ENCODE assay signal across 9 cellular contexts in the genomic region with DNA sequence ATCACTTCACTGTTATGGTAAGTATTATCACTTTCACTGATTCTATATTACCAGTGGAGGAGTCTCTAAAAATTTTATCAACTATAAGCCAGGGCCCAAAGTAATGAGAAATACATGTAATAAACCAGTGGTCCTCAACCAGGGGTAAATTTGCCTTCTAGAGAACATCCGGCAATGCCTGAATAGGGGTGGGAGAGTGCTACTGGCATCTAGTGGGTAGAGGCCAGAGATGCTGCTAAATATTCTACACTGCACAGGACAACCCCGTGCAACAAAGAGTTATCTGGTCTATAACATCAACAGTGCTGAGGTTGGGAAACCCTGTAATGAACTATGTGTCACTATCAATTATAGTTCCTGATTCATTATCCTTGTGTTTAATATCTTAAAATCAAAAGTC. TPM values are rescaled to one million over a fixed set of nuclear protein-coding genes. Genes with fewer than 3 reads are reported as not detected.
DNase-seq lines count a peak whose midpoint lies in the region; ATAC-seq and TF ChIP-seq lines count a peak whose summit lies in the region.
"Had no signal": no experiment of that assay in that cellular context is flagged by ENCODE, and none has a peak within 500 bp of the region (broad histone marks: within the 10 kb centered on the region; RNA-seq: fewer than 3 reads in every experiment).

No MANE protein-coding gene starts in this region.

- no peaks in the 10 kb centered on the region for H3K9me2 ChIP-seq in Loucy (replicated peaks; ENCODE audit: low read depth, low read length)

- peaks cover 64% of the 10 kb centered on the region for H3K79me2 ChIP-seq in Loucy (ENCODE audit: insufficient read depth, low read length)

- no peaks in the 10 kb centered on the region for H3K9me3 Mint-ChIP-seq in activated CD4-positive, alpha-beta T cell treated with anti-CD3 and anti-CD28 coated beads, Interleukin-2, amount 10 ng/mL, durations not matched to agents 7 days and 5 days
- H3K9me3 Mint-ChIP-seq in central memory CD8-positive, alpha-beta T cell: no peaks in the 10 kb centered on the region
- no peaks in the 10 kb centered on the region for H3K9me3 Mint-ChIP-seq in stimulated activated naive CD8-positive, alpha-beta T cell treated with anti-CD3 and anti-CD28 coated beads, Interleukin-15, Interleukin-2, amounts not matched to agents 100 ng/mL and 50 ng/mL, for 24 hours

- DNase-seq in activated CD4-positive, alpha-beta T cell treated with anti-CD3 and anti-CD28 coated beads, Interleukin-2, amount 10 ng/mL, durations not matched to agents 7 days and 5 days: peak; percentile 25
- no peak for DNase-seq in activated CD4-positive, alpha-beta T cell treated with anti-CD3 and anti-CD28 coated beads for 48 hours
- DNase-seq in central memory CD8-positive, alpha-beta T cell (ENCODE audit: low spot score in 2 of 2): no peak
- DNase-seq: NCI-H2171 treated with DMSO at 0.1 percent for 48 hours had no signal

- peak overlapping the region; percentile 88 for H3K4me3 Mint-ChIP-seq in activated CD4-positive, alpha-beta T cell treated with anti-CD3 and anti-CD28 coated beads, Interleukin-2, amount 10 ng/mL, durations not matched to agents 7 days and 5 days
- H3K4me3 Mint-ChIP-seq in central memory CD8-positive, alpha-beta T cell: peak overlapping the region; percentile 87
- peak overlapping the region; percentile 88 for H3K4me3 Mint-ChIP-seq in stimulated activated naive CD8-positive, alpha-beta T cell treated with anti-CD3 and anti-CD28 coated beads, Interleukin-15, Interleukin-2, amounts not matched to agents 100 ng/mL and 50 ng/mL, for 24 hours

- no peaks in the 10 kb centered on the region for H3K36me3 ChIP-seq in Loucy (ENCODE audit: insufficient read depth, low read length)

- peaks cover 27% of the 10 kb centered on the region for H3K36me3 Mint-ChIP-seq in activated CD4-positive, alpha-beta T cell treated with anti-CD3 and anti-CD28 coated beads, Interleukin-2, amount 10 ng/mL, durations not matched to agents 7 days and 5 days (ENCODE audit: low read depth)
- peaks cover 29% of the 10 kb centered on the region for H3K36me3 Mint-ChIP-seq in central memory CD8-positive, alpha-beta T cell (ENCODE audit: insufficient read depth)
- peaks cover 13% of the 10 kb centered on the region for H3K36me3 Mint-ChIP-seq in stimulated activated naive CD8-positive, alpha-beta T cell treated with anti-CD3 and anti-CD28 coated beads, Interleukin-15, Interleukin-2, amounts not matched to agents 100 ng/mL and 50 ng/mL, for 24 hours (ENCODE audit: low read depth)

- 0 out of 2 replicates have a peak, but pooled peaks cover 2% of the 10 kb centered on the region for H3F3A ChIP-seq in Loucy (ENCODE audit: low read depth)

- H3K4me2 ChIP-seq in Loucy (ENCODE audit: low read depth, low read length, poor library complexity, severe bottlenecking): peak overlapping the region; percentile 80

- peak; percentile 68 for TF ChIP-seq CTCF in Loucy (conservative IDR thresholded peaks at IDR 0.05; ENCODE audit: low read length)

- H3K27ac Mint-ChIP-seq in activated CD4-positive, alpha-beta T cell treated with anti-CD3 and anti-CD28 coated beads, Interleukin-2, amount 10 ng/mL, durations not matched to agents 7 days and 5 days: peak overlapping the region; percentile 89
- H3K27ac Mint-ChIP-seq in central memory CD8-positive, alpha-beta T cell (ENCODE audit: low read depth): peak overlapping the region; percentile 97
- peak overlapping the region; percentile 94 for H3K27ac Mint-ChIP-seq in stimulated activated naive CD8-positive, alpha-beta T cell treated with anti-CD3 and anti-CD28 coated beads, Interleukin-15, Interleukin-2, amounts not matched to agents 100 ng/mL and 50 ng/mL, for 24 hours

- POLR2A ChIA-PET in activated CD4-positive, alpha-beta T cell treated with anti-CD3 and anti-CD28 coated beads, Interleukin-2, amount 10 ng/mL, durations not matched to agents 7 days and 5 days (lab: Charles Lee): no interaction called here

- no peak overlapping the region for H2AFZ ChIP-seq in Loucy (ENCODE audit: low read length)

- H3K4me3 ChIP-seq in Loucy (ENCODE audit: low read length, poor library complexity, severe bottlenecking): peak overlapping the region; percentile 80

- H3K27me3 ChIP-seq in Loucy (ENCODE audit: insufficient read depth, low read length, poor library complexity, severe bottlenecking): no peaks in the 10 kb centered on the region

- peaks cover 75% of the 10 kb centered on the region for H3K4me1 ChIP-seq in Loucy (ENCODE audit: insufficient read depth, low read length, poor library complexity, severe bottlenecking)

- H4K20me1 ChIP-seq in Loucy (ENCODE audit: insufficient read depth, low read length, poor library complexity, severe bottlenecking): peaks cover 7% of the 10 kb centered on the region

- peak overlapping the region; percentile 82 for H3K9ac ChIP-seq in Loucy (ENCODE audit: low read depth, low read length, poor library complexity, severe bottlenecking)

- CTCF ChIA-PET in activated CD4-positive, alpha-beta T cell treated with anti-CD3 and anti-CD28 coated beads, Interleukin-2, amount 10 ng/mL, durations not matched to agents 7 days and 5 days (lab: Charles Lee): no interaction called here

- peaks cover 73% of the 10 kb centered on the region for H3K4me1 Mint-ChIP-seq in activated CD4-positive, alpha-beta T cell treated with anti-CD3 and anti-CD28 coated beads, Interleukin-2, amount 10 ng/mL, durations not matched to agents 7 days and 5 days
- H3K4me1 Mint-ChIP-seq in central memory CD8-positive, alpha-beta T cell: peaks cover 81% of the 10 kb centered on the region
- peaks cover 74% of the 10 kb centered on the region for H3K4me1 Mint-ChIP-seq in stimulated activated naive CD8-positive, alpha-beta T cell treated with anti-CD3 and anti-CD28 coated beads, Interleukin-15, Interleukin-2, amounts not matched to agents 100 ng/mL and 50 ng/mL, for 24 hours (ENCODE audit: low read depth)

- H3K27me3 Mint-ChIP-seq in activated CD4-positive, alpha-beta T cell treated with anti-CD3 and anti-CD28 coated beads, Interleukin-2, amount 10 ng/mL, durations not matched to agents 7 days and 5 days: no peaks in the 10 kb centered on the region
- H3K27me3 Mint-ChIP-seq in central memory CD8-positive, alpha-beta T cell: no peaks in the 10 kb centered on the region
- no peaks in the 10 kb centered on the region for H3K27me3 Mint-ChIP-seq in stimulated activated naive CD8-positive, alpha-beta T cell treated with anti-CD3 and anti-CD28 coated beads, Interleukin-15, Interleukin-2, amounts not matched to agents 100 ng/mL and 50 ng/mL, for 24 hours

- ATAC-seq in central memory CD8-positive, alpha-beta T cell (replicated peaks; ENCODE audit: extremely low read depth, poor library complexity, severe bottlenecking): peak; percentile 9
- ATAC-seq in GM21423 (IDR thresholded peaks at IDR 0.05; ENCODE audit: unreplicated experiment) (no peak), HG03520 (IDR thresholded peaks at IDR 0.05; ENCODE audit: unreplicated experiment) (no peak), GM19324 (IDR thresholded peaks at IDR 0.05; ENCODE audit: low FRiP score, unreplicated experiment) (no peak)

- H3K9me3 ChIP-seq in Loucy (ENCODE audit: insufficient read depth, low read depth, low read length): no peaks in the 10 kb centered on the region

RNA-seq across cellular contexts. Expression of a gene that starts 2.2 kb away (rescaled TPM):
- 10 to 100 TPM; 18.2 to 23.6 TPM for total RNA-seq in activated CD4-positive, alpha-beta T cell treated with anti-CD3 and anti-CD28 coated beads, Interleukin-2, amount 10 ng/mL, durations not matched to agents 7 days and 5 days

RNA-seq across cellular contexts. Expression of a gene that starts 16.2 kb away (rescaled TPM):
- 10 to 100 TPM; 10.9 to 12.8 TPM for total RNA-seq in activated CD4-positive, alpha-beta T cell treated with anti-CD3 and anti-CD28 coated beads, Interleukin-2, amount 10 ng/mL, durations not matched to agents 7 days and 5 days

RNA-seq across cellular contexts. Expression of a gene that starts 53.9 kb away (rescaled TPM):
- not detected for total RNA-seq in activated CD4-positive, alpha-beta T cell treated with anti-CD3 and anti-CD28 coated beads, Interleukin-2, amount 10 ng/mL, durations not matched to agents 7 days and 5 days
